ENCODE assay signal across 10 cellular contexts in genomic region chr22:36376265-36376664, GRCh38. TPM values are rescaled to one million over a fixed set of nuclear protein-coding genes. Genes with fewer than 3 reads are reported as not detected.
DNase-seq lines count a peak whose midpoint lies in the region; ATAC-seq, FAIRE-seq and TF ChIP-seq lines count a peak whose summit lies in the region.
"Had no signal": no experiment of that assay in that cellular context is flagged by ENCODE, and none has a peak within 500 bp of the region (broad histone marks: within the 10 kb centered on the region; RNA-seq: fewer than 3 reads in every experiment).

No MANE protein-coding gene starts in this region.

- ATAC-seq in stimulated activated naive CD8-positive, alpha-beta T cell treated with anti-CD3 and anti-CD28 coated beads, Interleukin-15, Interleukin-2, amounts not matched to agents 100 U/mL and 50 U/mL, for 24 hours, result no peak
- ATAC-seq in HG02642 (IDR thresholded peaks at IDR 0.05; ENCODE audit: poor library complexity, unreplicated experiment) (no peak), GM19351 (IDR thresholded peaks at IDR 0.05; ENCODE audit: unreplicated experiment) (no peak)

- peaks cover 99% of the 10 kb centered on the region for H3K79me2 ChIP-seq in astrocyte (ENCODE audit: insufficient read depth, low read length)
- H3K79me2 ChIP-seq in Karpas-422 (ENCODE audit: low read length), result peaks cover 98% of the 10 kb centered on the region

- peaks cover 76% of the 10 kb centered on the region for H3K4me1 ChIP-seq in astrocyte (ENCODE audit: insufficient read depth, low read length)
- peaks cover 34% of the 10 kb centered on the region for H3K4me1 ChIP-seq in Karpas-422 (ENCODE audit: low read length)

- no peak overlapping the region for H2AFZ ChIP-seq in astrocyte (ENCODE audit: low read depth, low read length)
- H2AFZ ChIP-seq in Karpas-422 (ENCODE audit: low read length), result no peak overlapping the region

- peak overlapping the region; percentile 95 for H3K27ac Mint-ChIP-seq in stimulated activated naive CD8-positive, alpha-beta T cell treated with anti-CD3 and anti-CD28 coated beads, Interleukin-15, Interleukin-2, amounts not matched to agents 100 ng/mL and 50 ng/mL, for 24 hours
- H3K27ac Mint-ChIP-seq in astrocyte (ENCODE audit: unreplicated experiment) (peak overlapping the region; percentile 82), neural crest cell (ENCODE audit: unreplicated experiment) (peak overlapping the region; percentile 43)

- no peak for FAIRE-seq in astrocyte (lab: Jason Lieb, UNC)

- H3K27ac ChIP-seq in astrocyte (ENCODE audit: low read depth, low read length) (peak overlapping the region; percentile 34), Karpas-422 (ENCODE audit: low read length) (no peak overlapping the region)

- H4K20me1 ChIP-seq in astrocyte (ENCODE audit: insufficient read depth, low read length) (peaks cover 100% of the 10 kb centered on the region), Karpas-422 (ENCODE audit: insufficient read depth, low read depth, low read length) (peaks cover 14% of the 10 kb centered on the region)

- peak overlapping the region; percentile 33 for H3K4me3 Mint-ChIP-seq in stimulated activated naive CD8-positive, alpha-beta T cell treated with anti-CD3 and anti-CD28 coated beads, Interleukin-15, Interleukin-2, amounts not matched to agents 100 ng/mL and 50 ng/mL, for 24 hours
- H3K4me3 Mint-ChIP-seq in astrocyte (ENCODE audit: unreplicated experiment), result peak overlapping the region; percentile 79
- H3K4me3 Mint-ChIP-seq in neural crest cell, result no peak overlapping the region

- no peaks in the 10 kb centered on the region for H3K9me3 Mint-ChIP-seq in stimulated activated naive CD8-positive, alpha-beta T cell treated with anti-CD3 and anti-CD28 coated beads, Interleukin-15, Interleukin-2, amounts not matched to agents 100 ng/mL and 50 ng/mL, for 24 hours
- H3K9me3 Mint-ChIP-seq in astrocyte (ENCODE audit: unreplicated experiment) (no peaks in the 10 kb centered on the region), neural crest cell (no peaks in the 10 kb centered on the region)

- H3K4me3 ChIP-seq in astrocyte (ENCODE audit: insufficient read depth, low read depth, low read length) (no peak overlapping the region), Karpas-422 (ENCODE audit: low read length) (no peak overlapping the region)

- H3K9me2 ChIP-seq in Karpas-422 (replicated peaks; ENCODE audit: insufficient read depth, low read length), result no peaks in the 10 kb centered on the region

- peaks cover 78% of the 10 kb centered on the region for H3K36me3 Mint-ChIP-seq in stimulated activated naive CD8-positive, alpha-beta T cell treated with anti-CD3 and anti-CD28 coated beads, Interleukin-15, Interleukin-2, amounts not matched to agents 100 ng/mL and 50 ng/mL, for 24 hours (ENCODE audit: low read depth)
- H3K36me3 Mint-ChIP-seq in astrocyte (ENCODE audit: low read depth, unreplicated experiment) (peaks cover 27% of the 10 kb centered on the region), neural crest cell (ENCODE audit: low read depth) (no peaks in the 10 kb centered on the region)

- H3K4me1 Mint-ChIP-seq in stimulated activated naive CD8-positive, alpha-beta T cell treated with anti-CD3 and anti-CD28 coated beads, Interleukin-15, Interleukin-2, amounts not matched to agents 100 ng/mL and 50 ng/mL, for 24 hours (ENCODE audit: low read depth), result peaks cover 99% of the 10 kb centered on the region
- peaks cover 75% of the 10 kb centered on the region for H3K4me1 Mint-ChIP-seq in astrocyte (ENCODE audit: low read depth, unreplicated experiment)
- H3K4me1 Mint-ChIP-seq in neural crest cell, result peaks cover 35% of the 10 kb centered on the region

- H3K27me3 Mint-ChIP-seq in stimulated activated naive CD8-positive, alpha-beta T cell treated with anti-CD3 and anti-CD28 coated beads, Interleukin-15, Interleukin-2, amounts not matched to agents 100 ng/mL and 50 ng/mL, for 24 hours, result no peaks in the 10 kb centered on the region
- no peaks in the 10 kb centered on the region for H3K27me3 Mint-ChIP-seq in astrocyte (ENCODE audit: low read depth, unreplicated experiment)
- no peaks in the 10 kb centered on the region for H3K27me3 Mint-ChIP-seq in neural crest cell (ENCODE audit: low read depth)

- H3K36me3 ChIP-seq in astrocyte (ENCODE audit: insufficient read depth, low read length) (peaks cover 34% of the 10 kb centered on the region), Karpas-422 (ENCODE audit: insufficient read depth, low read length) (peaks cover 4% of the 10 kb centered on the region; the same call in 1 of the 2 replicates)

- TF ChIP-seq CTCF in astrocyte (IDR thresholded peaks at IDR 0.05; ENCODE audit: insufficient read depth, low read depth, low read length) (no peak), neural crest cell (conservative IDR thresholded peaks at IDR 0.05) (no peak)

- no peak overlapping the region for H3K9ac ChIP-seq in astrocyte (ENCODE audit: low read length)
- H3K9ac ChIP-seq in Karpas-422 (ENCODE audit: low read length), result no peak overlapping the region

- no peak for DNase-seq in stimulated activated naive CD8-positive, alpha-beta T cell treated with anti-CD3 and anti-CD28 coated beads, Interleukin-15, Interleukin-2, amounts not matched to agents 100 U/mL and 50 U/mL, for 24 hours
- DNase-seq in astrocyte (ENCODE audit: low read depth), result no peak
- DNase-seq in neural crest cell (ENCODE audit: low read depth, low spot score), result no peak
- DNase-seq in stimulated activated CD4-positive, alpha-beta T cell treated with anti-CD3 and anti-CD28 coated beads, Interleukin-4, amount 100 ng/mL, for 24 hours, result no peak
- DNase-seq in Karpas-422, result no peak
- DNase-seq: NCI-H748 treated with DMSO at 0.1 percent for 48 hours; stimulated activated CD4-positive, alpha-beta T cell treated with anti-CD3 and anti-CD28 coated beads, Interleukin-4, amount 100 ng/mL, for 4 hours had no signal

- H3K27me3 ChIP-seq in astrocyte (ENCODE audit: insufficient read depth, low read length) (no peaks in the 10 kb centered on the region), Karpas-422 (ENCODE audit: low read length) (no peaks in the 10 kb centered on the region)

- no peak overlapping the region for H3K4me2 ChIP-seq in astrocyte (ENCODE audit: low read length)
- no peak overlapping the region for H3K4me2 ChIP-seq in Karpas-422 (ENCODE audit: low read depth, low read length, poor library complexity, severe bottlenecking)

- H3K9me3 ChIP-seq in astrocyte (ENCODE audit: insufficient read depth, low read depth, low read length) (no peaks in the 10 kb centered on the region), Karpas-422 (ENCODE audit: low read length) (no peaks in the 10 kb centered on the region)

RNA-seq across cellular contexts. Expression of gene MYH9, which starts 11.5 kb away (rescaled TPM):
- 2,278 and 2,469 TPM in 2 replicates for total RNA-seq in astrocyte
- 160 and 171 TPM in 2 replicates for total RNA-seq in neural crest cell
- 57.5 and 95.1 TPM in 2 replicates for total RNA-seq in Karpas-422 (2014; rRNA removed; shearing (Covaris generic); ENCODE audit: low replicate concordance)

Comparison
In these comparisons a context has a peak if more than half of its experiments do, and no peak if none do; other contexts are left out.
1. H3K27ac Mint-ChIP-seq: peak in every context shown above with its lines; median percentile 95 in stimulated activated naive CD8-positive, alpha-beta T cell treated with anti-CD3 and anti-CD28 coated beads, Interleukin-15, Interleukin-2, amounts not matched to agents 100 ng/mL and 50 ng/mL, for 24 hours; 82 in astrocyte; 43 in neural crest cell.
2. RNA of gene MYH9, which starts 11.5 kb away (total RNA-seq): 2,278 to 2,469 TPM in astrocyte; 160 to 171 TPM in neural crest cell and 57.5 to 95.1 TPM in Karpas-422; every median in the first group is over 10 times any median in the second.